In the genomic region with DNA sequence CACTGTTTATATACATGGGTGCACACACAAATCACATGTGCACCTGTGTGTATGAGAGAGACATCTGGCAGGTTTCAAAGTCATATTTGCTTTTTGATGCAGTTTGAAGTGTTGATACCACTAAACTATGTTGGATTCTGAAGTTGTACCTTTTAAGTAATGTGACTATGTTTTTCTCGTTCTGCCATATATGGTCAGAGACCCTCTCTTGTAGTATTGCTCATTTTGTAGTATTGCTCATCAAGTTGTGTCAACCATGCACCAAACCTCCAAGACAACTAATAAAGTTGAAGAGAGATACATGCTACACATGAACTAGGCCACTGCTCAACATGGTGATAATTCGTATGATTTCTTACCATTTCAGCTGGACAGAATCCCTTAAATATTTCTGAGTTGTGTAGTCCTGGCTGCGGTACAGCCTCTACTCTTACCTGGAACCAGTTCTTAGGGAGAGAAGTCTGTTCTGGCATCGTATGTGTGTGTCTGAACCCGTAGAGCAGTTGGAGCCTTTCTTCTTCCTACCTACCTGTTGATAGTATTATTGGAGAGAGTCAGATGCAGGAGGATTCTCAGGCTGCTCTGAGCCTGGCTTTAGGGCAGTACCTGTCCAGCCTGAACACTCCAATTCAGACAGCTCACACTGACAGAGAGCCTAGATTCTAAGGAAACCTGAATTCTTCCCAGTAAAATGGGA, we compare ENCODE assay signal across 11 cellular contexts.
A peak's percentile ranks its signal among the peaks of the same experiment; 100 is the strongest.
DNase-seq lines count a peak whose midpoint lies in the region; ATAC-seq lines count a peak whose summit lies in the region.
"Had no signal": no experiment of that assay in that cellular context is flagged by ENCODE, and none has a peak within 500 bp of the region (broad histone marks: within the 10 kb centered on the region; RNA-seq: fewer than 3 reads in every experiment).

No MANE protein-coding gene starts in this region.

- no peaks in the 10 kb centered on the region for H3K9me3 ChIP-seq in right cardiac atrium (ENCODE audit: control insufficient read depth, low read length)
- no peaks in the 10 kb centered on the region for H3K9me3 ChIP-seq in MG63
- H3K9me3 ChIP-seq: thyroid gland had no signal

- H3K4me1 ChIP-seq in right cardiac atrium (ENCODE audit: control insufficient read depth, insufficient read depth, low read length): peaks cover 13% of the 10 kb centered on the region

- no peaks in the 10 kb centered on the region for H3K27me3 Mint-ChIP-seq in activated CD4-positive, alpha-beta T cell treated with anti-CD3 and anti-CD28 coated beads, Interleukin-2, amount 10 ng/mL, durations not matched to agents 7 days and 5 days
- H3K27me3 Mint-ChIP-seq in activated CD4-positive, alpha-beta memory T cell treated with anti-CD3 and anti-CD28 coated beads, Interleukin-2, amount 10 ng/mL, durations not matched to agents 7 days and 5 days: no peaks in the 10 kb centered on the region
- no peaks in the 10 kb centered on the region for H3K27me3 Mint-ChIP-seq in stimulated activated naive CD8-positive, alpha-beta T cell treated with anti-CD3 and anti-CD28 coated beads, Interleukin-15, amount 100 ng/mL, for 72 hours

- no peak for DNase-seq in activated CD4-positive, alpha-beta T cell treated with anti-CD3 and anti-CD28 coated beads, Interleukin-2, amount 10 ng/mL, durations not matched to agents 7 days and 5 days
- no peak for DNase-seq in activated CD4-positive, alpha-beta T cell treated with anti-CD3 and anti-CD28 coated beads for 48 hours
- DNase-seq in activated CD4-positive, alpha-beta memory T cell treated with anti-CD3 and anti-CD28 coated beads, Interleukin-2, amount 10 ng/mL, durations not matched to agents 7 days and 5 days: no peak
- DNase-seq in right cardiac atrium (no peak), MG63 (no peak), substantia nigra (lab: John Stamatoyannopoulos, UW) (no peak)
- no peak for DNase-seq in stimulated activated naive CD8-positive, alpha-beta T cell treated with anti-CD3 and anti-CD28 coated beads, Interleukin-15, amount 100 ng/mL, for 72 hours
- DNase-seq: NCI-H446 treated with DMSO at 0.1 percent for 48 hours, thyroid gland had no signal

- no peaks in the 10 kb centered on the region for H3K9me3 Mint-ChIP-seq in activated CD4-positive, alpha-beta T cell treated with anti-CD3 and anti-CD28 coated beads, Interleukin-2, amount 10 ng/mL, durations not matched to agents 7 days and 5 days
- H3K9me3 Mint-ChIP-seq in activated CD4-positive, alpha-beta memory T cell treated with anti-CD3 and anti-CD28 coated beads, Interleukin-2, amount 10 ng/mL, durations not matched to agents 7 days and 5 days: no peaks in the 10 kb centered on the region
- H3K9me3 Mint-ChIP-seq in stimulated activated naive CD8-positive, alpha-beta T cell treated with anti-CD3 and anti-CD28 coated beads, Interleukin-15, amount 100 ng/mL, for 72 hours: no peaks in the 10 kb centered on the region

- H3K27ac Mint-ChIP-seq in activated CD4-positive, alpha-beta T cell treated with anti-CD3 and anti-CD28 coated beads, Interleukin-2, amount 10 ng/mL, durations not matched to agents 7 days and 5 days: peak overlapping the region; percentile 95
- H3K27ac Mint-ChIP-seq in activated CD4-positive, alpha-beta memory T cell treated with anti-CD3 and anti-CD28 coated beads, Interleukin-2, amount 10 ng/mL, durations not matched to agents 7 days and 5 days: peak overlapping the region; percentile 87
- peak overlapping the region; percentile 6 to 17 for H3K27ac Mint-ChIP-seq in stimulated activated naive CD8-positive, alpha-beta T cell treated with anti-CD3 and anti-CD28 coated beads, Interleukin-15, amount 100 ng/mL, for 72 hours

- no peaks in the 10 kb centered on the region for H3K36me3 ChIP-seq in MG63
- H3K36me3 ChIP-seq: thyroid gland had no signal

- CTCF ChIA-PET in activated CD4-positive, alpha-beta T cell treated with anti-CD3 and anti-CD28 coated beads, Interleukin-2, amount 10 ng/mL, durations not matched to agents 7 days and 5 days (lab: Charles Lee): no interaction called here
- CTCF ChIA-PET in activated CD4-positive, alpha-beta memory T cell treated with anti-CD3 and anti-CD28 coated beads, Interleukin-2, amount 10 ng/mL, durations not matched to agents 7 days and 5 days (lab: Charles Lee): interaction anchor here (0.7 to 2.3 kb wide), 4 partner anchors 19 to 215 kb away, joined by 3 to 9 read pairs (median 5); no protein-coding TSS in a partner anchor

- no peak overlapping the region for H3K27ac ChIP-seq in right cardiac atrium (ENCODE audit: low read length)
- H3K27ac ChIP-seq in substantia nigra (ENCODE audit: low read depth, low read length, poor library complexity, severe bottlenecking): no peak overlapping the region
- H3K27ac ChIP-seq: SK-N-MC had no signal

- peak overlapping the region; percentile 96 for H3K4me3 Mint-ChIP-seq in activated CD4-positive, alpha-beta T cell treated with anti-CD3 and anti-CD28 coated beads, Interleukin-2, amount 10 ng/mL, durations not matched to agents 7 days and 5 days
- H3K4me3 Mint-ChIP-seq in activated CD4-positive, alpha-beta memory T cell treated with anti-CD3 and anti-CD28 coated beads, Interleukin-2, amount 10 ng/mL, durations not matched to agents 7 days and 5 days: peak overlapping the region; percentile 85
- peak overlapping the region; percentile 94 to 98 for H3K4me3 Mint-ChIP-seq in stimulated activated naive CD8-positive, alpha-beta T cell treated with anti-CD3 and anti-CD28 coated beads, Interleukin-15, amount 100 ng/mL, for 72 hours

- H3K4me1 Mint-ChIP-seq in activated CD4-positive, alpha-beta T cell treated with anti-CD3 and anti-CD28 coated beads, Interleukin-2, amount 10 ng/mL, durations not matched to agents 7 days and 5 days: peaks cover 65% of the 10 kb centered on the region
- peaks cover 70% of the 10 kb centered on the region for H3K4me1 Mint-ChIP-seq in activated CD4-positive, alpha-beta memory T cell treated with anti-CD3 and anti-CD28 coated beads, Interleukin-2, amount 10 ng/mL, durations not matched to agents 7 days and 5 days
- H3K4me1 Mint-ChIP-seq in stimulated activated naive CD8-positive, alpha-beta T cell treated with anti-CD3 and anti-CD28 coated beads, Interleukin-15, amount 100 ng/mL, for 72 hours: peaks cover 92% of the 10 kb centered on the region

- H3K27me3 ChIP-seq in right cardiac atrium (ENCODE audit: control insufficient read depth, insufficient read depth): no peaks in the 10 kb centered on the region
- H3K27me3 ChIP-seq in MG63: 0 out of 2 replicates have a peak, but pooled peaks cover 2% of the 10 kb centered on the region
- H3K27me3 ChIP-seq: thyroid gland had no signal

- 70% methylated on average over 5 of the region's 5 CpGs for WGBS in right cardiac atrium

- H3K36me3 Mint-ChIP-seq in activated CD4-positive, alpha-beta T cell treated with anti-CD3 and anti-CD28 coated beads, Interleukin-2, amount 10 ng/mL, durations not matched to agents 7 days and 5 days (ENCODE audit: low read depth): peaks cover 11% of the 10 kb centered on the region
- peaks cover 26% of the 10 kb centered on the region for H3K36me3 Mint-ChIP-seq in activated CD4-positive, alpha-beta memory T cell treated with anti-CD3 and anti-CD28 coated beads, Interleukin-2, amount 10 ng/mL, durations not matched to agents 7 days and 5 days (ENCODE audit: low read depth)

- ATAC-seq in right cardiac atrium (no peak), GM19035 (IDR thresholded peaks at IDR 0.05; ENCODE audit: unreplicated experiment) (no peak)
- no peak for ATAC-seq in stimulated activated naive CD8-positive, alpha-beta T cell treated with anti-CD3 and anti-CD28 coated beads, Interleukin-15, amount 100 ng/mL, for 72 hours

- intact Hi-C loops in right cardiac atrium (cut with DNase I): loop anchor here in 2 of 4 donors (10.0 kb wide), 2 partner anchors 49 to 89 kb away; no protein-coding TSS in a partner anchor

- H3K4me3 ChIP-seq in right cardiac atrium (ENCODE audit: low read length) (peak overlapping the region; percentile 94), MG63 (no peak overlapping the region)
- H3K4me3 ChIP-seq: SK-N-MC had no signal

- POLR2A ChIA-PET in activated CD4-positive, alpha-beta T cell treated with anti-CD3 and anti-CD28 coated beads, Interleukin-2, amount 10 ng/mL, durations not matched to agents 7 days and 5 days (lab: Charles Lee): no interaction called here
- POLR2A ChIA-PET in activated CD4-positive, alpha-beta memory T cell treated with anti-CD3 and anti-CD28 coated beads, Interleukin-2, amount 10 ng/mL, durations not matched to agents 7 days and 5 days (lab: Charles Lee): interaction anchor here (1.2 to 2.7 kb wide), 5 partner anchors 14 to 202 kb away, joined by 3 to 25 read pairs (median 15); no protein-coding TSS in a partner anchor

Comparison
In these comparisons a context has a peak if more than half of its experiments do, and no peak if none do; other contexts are left out.
1. H3K27ac Mint-ChIP-seq: peak in every context shown above with its lines; median percentile 95 in activated CD4-positive, alpha-beta T cell treated with anti-CD3 and anti-CD28 coated beads, Interleukin-2, amount 10 ng/mL, durations not matched to agents 7 days and 5 days; 87 in activated CD4-positive, alpha-beta memory T cell treated with anti-CD3 and anti-CD28 coated beads, Interleukin-2, amount 10 ng/mL, durations not matched to agents 7 days and 5 days; 12 in stimulated activated naive CD8-positive, alpha-beta T cell treated with anti-CD3 and anti-CD28 coated beads, Interleukin-15, amount 100 ng/mL, for 72 hours.